Comparison of ENCODE assay signal across 17 cellular contexts in genomic region chr15:100900895-100901169, GRCh38. TPM values are rescaled to one million over a fixed set of nuclear protein-coding genes. Genes with fewer than 3 reads are reported as not detected.
A peak's percentile ranks its signal among the peaks of the same experiment; 100 is the strongest.
DNase-seq lines count a peak whose midpoint lies in the region; ATAC-seq, FAIRE-seq and TF ChIP-seq lines count a peak whose summit lies in the region.
"Had no signal": no experiment of that assay in that cellular context is flagged by ENCODE, and none has a peak within 500 bp of the region (broad histone marks: within the 10 kb centered on the region; RNA-seq: fewer than 3 reads in every experiment).

No MANE protein-coding gene starts in this region.

- no peak for ATAC-seq in SK-N-SH treated with all-trans-retinoic acid at 6 μM for 48 hours
- ATAC-seq in gastroesophageal sphincter: no peak
- ATAC-seq in pancreas: no peak
- ATAC-seq: GM12878 had no signal

- H2BK5ac ChIP-seq in trophoblast cell (ENCODE audit: low read depth, low read length, poor library complexity): no peak overlapping the region

- no peak for TF ChIP-seq CTCF in SK-N-SH (IDR thresholded peaks at IDR 0.05)
- TF ChIP-seq CTCF in gastroesophageal sphincter (IDR thresholded peaks at IDR 0.05): no peak
- no peak for TF ChIP-seq CTCF in pancreas (IDR thresholded peaks at IDR 0.05)
- no peak for TF ChIP-seq CTCF in vagina (IDR thresholded peaks at IDR 0.05)

- peak; percentile 39 for DNase-seq in SK-N-SH
- no peak for DNase-seq in pancreas
- no peak for DNase-seq in vagina (ENCODE audit: extremely low spot score in 2 of 2)
- DNase-seq in erythroblast (lab: John Stamatoyannopoulos, UW): no peak
- no peak for DNase-seq in GF-D8 (lab: John Stamatoyannopoulos, UW)
- no peak for DNase-seq in trophoblast cell
- DNase-seq: C1 segment of cervical spinal cord; GM23248; NCI-H1092; NCI-H2227 treated with DMSO at 0.1 percent for 48 hours; NCI-H524 treated with DMSO at 0.1 percent for 48 hours; NK-92 treated with Interleukin-12 subunit alpha and Interleukin-12 subunit beta, amount 100 ng/mL, for 24 hours; PC-9 had no signal

- no peak for TF ChIP-seq EP300 in SK-N-SH (IDR thresholded peaks at IDR 0.05; ENCODE audit: borderline replicate concordance in 1 of 2, low read depth in 1 of 2, low read length in 1 of 2)
- no peak for TF ChIP-seq EP300 in gastroesophageal sphincter (IDR thresholded peaks at IDR 0.05)

- no peak overlapping the region for H2BK120ac ChIP-seq in trophoblast cell (ENCODE audit: insufficient read depth, low read length, poor library complexity)

- H3K4me1 ChIP-seq in SK-N-SH (ENCODE audit: control insufficient read depth in 1 of 2, insufficient read depth in 2 of 2, low read depth in 1 of 2, low read length in 1 of 2) (peaks cover 12 to 52% of the 10 kb centered on the region in 2 experiments), gastroesophageal sphincter (peaks cover 0 to 46% (median 11%) of the 10 kb centered on the region in 3 donors), pancreas (peaks cover 18 to 33% (median 32%) of the 10 kb centered on the region in 3 donors), vagina (peaks cover 44% of the 10 kb centered on the region), trophoblast cell (ENCODE audit: control insufficient read depth in 1 of 2, insufficient read depth in 2 of 2, low read length in 2 of 2) (peaks cover 5 to 10% of the 10 kb centered on the region in 2 experiments)

- H3K27ac ChIP-seq in SK-N-SH (ENCODE audit: low read depth in 2 of 2, low read length in 1 of 2) (peak overlapping the region in 1 of 2 experiments; percentile 98; a peak in 2 of 4 replicates), gastroesophageal sphincter (peak overlapping the region in 3 of 4 donors; percentile 77 to 86 (median 80)), pancreas (peak overlapping the region in 3 of 4 donors; percentile 95 to 96 (median 95)), vagina (peak overlapping the region; percentile 87), trophoblast cell (ENCODE audit: low read depth, low read length) (no peak overlapping the region)
- H3K27ac ChIP-seq: GM23248, HL-60, PC-9 had no signal

- 84% methylated on average over 7 of the region's 7 CpGs for WGBS in SK-N-SH (ENCODE audit: low lambda C conversion rate)
- 100% methylated on average over 1 of the region's 7 CpGs; no CpG with 5 or more reads in 1 of the 2 donors for WGBS in gastroesophageal sphincter (ENCODE audit: low coverage in 1 of 2), 2 donors
- 81 to 86% methylated on average over 7 of the region's 7 CpGs for WGBS in pancreas, 2 donors
- WGBS in trophoblast cell (ENCODE audit: extremely low coverage, insufficient coverage, insufficient read length): no CpG with 5 or more reads among the region's 7 CpGs

- CTCF ChIA-PET in SK-N-SH (lab: Yijun Ruan, JAX): interaction anchor here (2.5 kb wide), 1 partner anchor 229 kb away, joined by 10 read pairs; no protein-coding TSS in a partner anchor

- H3K4me3 ChIP-seq in SK-N-SH (ENCODE audit: low read depth in 2 of 2, low read length in 1 of 2): no peak overlapping the region
- H3K4me3 ChIP-seq in gastroesophageal sphincter: no peak overlapping the region
- no peak overlapping the region for H3K4me3 ChIP-seq in pancreas
- no peak overlapping the region for H3K4me3 ChIP-seq in vagina
- H3K4me3 ChIP-seq in trophoblast cell (ENCODE audit: low read depth, low read length): no peak overlapping the region
- H3K4me3 ChIP-seq: GM12878, GM23248, PC-9 had no signal

- no peak overlapping the region for H4K8ac ChIP-seq in trophoblast cell (ENCODE audit: low read depth, low read length)

- H3K27me3 ChIP-seq in SK-N-SH (ENCODE audit: insufficient read depth): no peaks in the 10 kb centered on the region
- H3K27me3 ChIP-seq in gastroesophageal sphincter: peaks cover 6% of the 10 kb centered on the region
- no peaks in the 10 kb centered on the region for H3K27me3 ChIP-seq in pancreas
- H3K27me3 ChIP-seq in vagina: no peaks in the 10 kb centered on the region
- H3K27me3 ChIP-seq in trophoblast cell (ENCODE audit: insufficient read depth, low read length): no peaks in the 10 kb centered on the region

- FAIRE-seq in pancreas (lab: Jason Lieb, UNC): no peak
- FAIRE-seq: GM12878 had no signal

- H3K4me2 ChIP-seq in SK-N-SH (no peak overlapping the region), trophoblast cell (ENCODE audit: low read length) (no peak overlapping the region)
- H3K4me2 ChIP-seq: PC-9 had no signal

- no peak overlapping the region for H4K91ac ChIP-seq in trophoblast cell (ENCODE audit: low read depth, low read length)

- H3K79me1 ChIP-seq in trophoblast cell (ENCODE audit: low read length): no peaks in the 10 kb centered on the region

- no peak overlapping the region for H3K18ac ChIP-seq in trophoblast cell (ENCODE audit: low read length)

- H2AFZ ChIP-seq in SK-N-SH (ENCODE audit: low read depth): no peak overlapping the region
- no peak overlapping the region for H2AFZ ChIP-seq in trophoblast cell (ENCODE audit: insufficient read depth, low read length, poor library complexity)
- H2AFZ ChIP-seq: GM23248, PC-9 had no signal

- H2BK12ac ChIP-seq in trophoblast cell (ENCODE audit: low read length): no peak overlapping the region

- no peak overlapping the region for H3K9ac ChIP-seq in SK-N-SH
- H3K9ac ChIP-seq in trophoblast cell (ENCODE audit: low read length): no peak overlapping the region
- H3K9ac ChIP-seq: GM23248 had no signal

- H3K79me2 ChIP-seq in SK-N-SH (ENCODE audit: insufficient read depth) (no peaks in the 10 kb centered on the region), trophoblast cell (ENCODE audit: control insufficient read depth, insufficient read depth, low read length, poor library complexity) (no peaks in the 10 kb centered on the region)

- no peaks in the 10 kb centered on the region for H4K20me1 ChIP-seq in SK-N-SH (ENCODE audit: insufficient read depth)

- no peak overlapping the region for H3K23ac ChIP-seq in trophoblast cell (ENCODE audit: low read length)

- no peaks in the 10 kb centered on the region for H3K9me2 ChIP-seq in SK-N-SH

- H3F3A ChIP-seq in SK-N-SH (replicated peaks; ENCODE audit: insufficient read depth): peaks cover 8% of the 10 kb centered on the region

- H3K9me3 ChIP-seq in SK-N-SH (no peaks in the 10 kb centered on the region), gastroesophageal sphincter (no peaks in the 10 kb centered on the region), pancreas (no peaks in the 10 kb centered on the region), vagina (no peaks in the 10 kb centered on the region), trophoblast cell (ENCODE audit: insufficient read depth, low read depth, low read length) (no peaks in the 10 kb centered on the region)

- POLR2A ChIA-PET in SK-N-SH (lab: Yijun Ruan, JAX): no interaction called here

- H3K36me3 ChIP-seq in SK-N-SH (replicated peaks in 1 of 2; ENCODE audit: control insufficient read depth in 1 of 2, insufficient read depth in 2 of 2, low read length in 1 of 2) (no peaks in the 10 kb centered on the region), gastroesophageal sphincter (no peaks in the 10 kb centered on the region), pancreas (no peaks in the 10 kb centered on the region), vagina (no peaks in the 10 kb centered on the region), trophoblast cell (ENCODE audit: control insufficient read depth in 1 of 2, insufficient read depth in 2 of 2, low read length in 2 of 2) (no peaks in the 10 kb centered on the region)

- H4K12ac ChIP-seq in trophoblast cell (ENCODE audit: low read depth, low read length): no peak overlapping the region

- intact Hi-C loops in pancreas (cut with DNase I): no loop called here
- intact Hi-C loops in vagina (cut with DNase I): no loop called here

- TF ChIP-seq RAD21 in SK-N-SH (IDR thresholded peaks at IDR 0.05; ENCODE audit: low read length): no peak

- no peak for TF ChIP-seq POLR2A in gastroesophageal sphincter (IDR thresholded peaks at IDR 0.05)
- no peak for TF ChIP-seq POLR2A in vagina (IDR thresholded peaks at IDR 0.05)
- no peak for TF ChIP-seq POLR2A in erythroblast (IDR thresholded peaks at IDR 0.05; ENCODE audit: low read length)

- H3K4ac ChIP-seq in trophoblast cell (ENCODE audit: low read depth, low read length): no peak overlapping the region

- H3K14ac ChIP-seq in trophoblast cell (ENCODE audit: low read length): no peak overlapping the region

- H2AK5ac ChIP-seq in trophoblast cell (ENCODE audit: low read length): no peak overlapping the region

TF ChIP-seq in SK-N-SH, 30 proteins besides CTCF, POLR2A, EP300 and RAD21:
- TF ChIP-seq RCOR1 (IDR thresholded peaks at IDR 0.05; ENCODE audit: low read length) (no peak), FOXM1 (IDR thresholded peaks at IDR 0.05; ENCODE audit: low read depth) (no peak)

TF ChIP-seq in SK-N-SH treated with all-trans-retinoic acid at 6 μM for 48 hours, 23 proteins besides CTCF, POLR2A, EP300 and RAD21:
- TF ChIP-seq ZFP30 (CRISPR knock-in tag; IDR thresholded peaks at IDR 0.05) (no peak), CSDC2 (CRISPR knock-in tag; IDR thresholded peaks at IDR 0.05) (no peak), ZNF70 (CRISPR knock-in tag; IDR thresholded peaks at IDR 0.05) (no peak)

RNA-seq across cellular contexts. Expression of gene LRRK1, which starts 18.3 kb away (rescaled TPM):
- polyA plus RNA-seq in SK-N-SH (2012; rRNA removed) (6.5 and 6.9 TPM in 2 replicates), pancreas (10 to 100 TPM in 1 of 2 donors, 1 to 10 TPM in 1; 4.3 to 10.6 TPM)
- 2.5 and 3.6 TPM in 2 replicates for polyA plus RNA-seq in SK-N-SH (2012; cell fraction: cytosol; rRNA removed)
- 19.7 and 21.0 TPM in 2 replicates for polyA plus RNA-seq in SK-N-SH (2012; cell fraction: nucleus; rRNA removed)
- total RNA-seq in gastroesophageal sphincter (10 to 100 TPM; 12.1 to 23.8 (median 15.2) TPM), pancreas (10 to 100 TPM in 5 of 6 donors, 1 to 10 TPM in 1; 8.3 to 19.4 (median 11.7) TPM), vagina (21.1 TPM)
- polyA plus RNA-seq in trophoblast cell (2013): 1.1 and 1.2 TPM in 2 replicates

RNA-seq across cellular contexts. Expression of gene ALDH1A3, which starts 21.2 kb away (rescaled TPM):
- polyA plus RNA-seq in SK-N-SH (2012; rRNA removed) (3.1 and 4.4 TPM in 2 replicates), pancreas (10 to 100 TPM in 1 of 2 donors, 1 to 10 TPM in 1; 9.0 to 12.7 TPM)
- 3.9 and 4.5 TPM in 2 replicates for polyA plus RNA-seq in SK-N-SH (2012; cell fraction: cytosol; rRNA removed)
- polyA plus RNA-seq in SK-N-SH (2012; cell fraction: nucleus; rRNA removed): 2.6 TPM in 2 replicates
- total RNA-seq in gastroesophageal sphincter (100 to 1,000 TPM in 1 of 4 donors, 10 to 100 TPM in 3; 23.0 to 148 (median 93.4) TPM), pancreas (10 to 100 TPM in 2 of 6 donors, 1 to 10 TPM in 4; 6.7 to 16.3 (median 8.4) TPM), vagina (62.9 TPM)
- 1.6 and 2.0 TPM in 2 replicates for polyA plus RNA-seq in trophoblast cell (2013)
